8 cellular contexts compared by ENCODE assay signal in the genomic region with DNA sequence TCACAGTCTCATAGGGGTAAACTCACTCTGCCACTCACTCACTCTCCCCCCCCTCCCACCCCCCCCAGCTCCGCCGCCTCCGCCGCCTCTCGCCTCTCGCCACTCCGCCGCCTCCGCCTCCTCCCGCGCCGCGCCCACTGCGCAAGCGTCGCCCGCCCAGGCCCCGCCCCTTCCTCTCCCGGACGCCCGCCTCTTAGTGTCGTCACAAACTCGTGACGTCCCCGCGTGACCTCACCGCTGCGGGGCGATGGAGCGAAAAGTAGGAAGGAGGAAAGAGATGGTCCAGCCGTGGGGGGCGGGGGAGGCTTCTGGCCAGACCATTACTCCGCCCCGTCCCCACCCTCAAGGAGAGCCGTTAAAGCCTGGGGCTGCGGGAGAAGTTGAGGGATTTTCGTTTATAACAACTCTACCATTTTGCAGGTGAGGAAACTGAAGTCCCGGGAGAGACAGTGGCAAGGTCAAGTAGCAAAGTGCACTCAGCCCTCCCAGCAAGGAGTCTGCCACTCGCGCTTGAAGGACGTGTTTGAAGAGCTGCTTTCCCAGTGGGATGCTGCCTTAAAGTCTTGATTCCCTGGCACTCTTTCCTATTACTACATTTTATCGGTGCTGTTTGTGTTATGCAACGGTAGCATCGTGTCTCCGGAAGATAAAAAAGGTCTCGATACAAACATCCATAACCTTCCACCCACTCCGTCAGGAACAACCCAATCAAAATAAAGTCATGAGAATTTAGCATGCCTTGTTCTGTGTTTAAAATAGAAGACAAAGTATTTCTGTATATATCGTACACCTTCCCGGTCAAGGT. TPM values are rescaled to one million over a fixed set of nuclear protein-coding genes. Genes with fewer than 3 reads are reported as not detected.
DNase-seq lines count a peak whose midpoint lies in the region; ATAC-seq, FAIRE-seq and TF ChIP-seq lines count a peak whose summit lies in the region.

A gene (minus strand): TSS at position 29 of the 805 bp plus-strand sequence. CDS start 164 bp downstream, outside the sequence.

- H4K20me1 ChIP-seq in Karpas-422 (ENCODE audit: insufficient read depth, low read depth, low read length), result no peaks in the 10 kb centered on the region; the same call in 1 of the 2 replicates

- H2AFZ ChIP-seq in Karpas-422 (ENCODE audit: low read length), result peak within 1 kb of the TSS; percentile 57

- peaks cover 46% of the 10 kb centered on the region for H3K79me2 ChIP-seq in Karpas-422 (ENCODE audit: low read length)

- peak within 1 kb of the TSS; percentile 88 for H3K4me3 ChIP-seq in Karpas-422 (ENCODE audit: low read length)
- H3K4me3 ChIP-seq in esophagus muscularis mucosa, result peak within 1 kb of the TSS; percentile 82 to 100 (median 88)
- peak within 1 kb of the TSS; percentile 86 to 98 for H3K4me3 ChIP-seq in muscle layer of duodenum (ENCODE audit: low read depth in 1 of 2, low read length in 2 of 2)

- H3K36me3 Mint-ChIP-seq in activated T-cell treated with anti-CD3 and anti-CD28 coated beads, Interleukin-2, amount 50 U/mL, for 72 hours (ENCODE audit: insufficient read depth in 2 of 2), result peaks cover 2 to 3% of the 10 kb centered on the region in 2 donors

- peak within 1 kb of the TSS; percentile 96 to 99 for H3K4me3 Mint-ChIP-seq in activated T-cell treated with anti-CD3 and anti-CD28 coated beads, Interleukin-2, amount 50 U/mL, for 72 hours

- H3K27ac Mint-ChIP-seq in activated T-cell treated with anti-CD3 and anti-CD28 coated beads, Interleukin-2, amount 50 U/mL, for 72 hours, result peak within 1 kb of the TSS; percentile 95

- TF ChIP-seq EP300 in esophagus muscularis mucosa (IDR thresholded peaks at IDR 0.05), result no peak

- no peaks in the 10 kb centered on the region for H3K9me3 Mint-ChIP-seq in activated T-cell treated with anti-CD3 and anti-CD28 coated beads, Interleukin-2, amount 50 U/mL, for 72 hours

- peak; percentile 67 for TF ChIP-seq POLR2A in esophagus muscularis mucosa (IDR thresholded peaks at IDR 0.05; ENCODE audit: low read depth)

- H3K27ac ChIP-seq in Karpas-422 (ENCODE audit: low read length) (peak within 1 kb of the TSS; percentile 29; the same call in 1 of the 2 replicates), esophagus muscularis mucosa (replicated peaks in 1 of 4) (peak within 1 kb of the TSS; percentile 92 to 98 (median 97)), muscle layer of duodenum (ENCODE audit: low read length) (peak within 1 kb of the TSS; percentile 89)

- peaks cover 34% of the 10 kb centered on the region for H3K4me1 ChIP-seq in Karpas-422 (ENCODE audit: low read length)
- peaks cover 27 to 50% (median 44%) of the 10 kb centered on the region in 4 donors for H3K4me1 ChIP-seq in esophagus muscularis mucosa
- peaks cover 8 to 24% of the 10 kb centered on the region in 2 donors for H3K4me1 ChIP-seq in muscle layer of duodenum (ENCODE audit: control insufficient read depth in 1 of 2, insufficient read depth in 2 of 2, low read length in 2 of 2)

- H3K27me3 ChIP-seq in Karpas-422 (ENCODE audit: low read length) (no peaks in the 10 kb centered on the region), esophagus muscularis mucosa (no peaks in the 10 kb centered on the region), muscle layer of duodenum (ENCODE audit: low read depth, low read length) (no peaks in the 10 kb centered on the region)

- H3K4me1 Mint-ChIP-seq in activated T-cell treated with anti-CD3 and anti-CD28 coated beads, Interleukin-2, amount 50 U/mL, for 72 hours (ENCODE audit: low read depth), result peaks cover 51% of the 10 kb centered on the region

- no peaks in the 10 kb centered on the region for H3K27me3 Mint-ChIP-seq in activated T-cell treated with anti-CD3 and anti-CD28 coated beads, Interleukin-2, amount 50 U/mL, for 72 hours (ENCODE audit: low read depth)

- peak; percentile 81 for DNase-seq in DMS153 treated with DMSO at 0.1 percent for 48 hours (lab: John Stamatoyannopoulos, UW; ENCODE audit: unreplicated experiment)
- peak; percentile 99 for DNase-seq in Karpas-422
- peak; percentile 80 for DNase-seq in RCC 7860 (ENCODE audit: low spot score)
- DNase-seq in activated T-cell treated with anti-CD3 and anti-CD28 coated beads, Interleukin-2, amount 50 U/mL, for 72 hours, result peak; percentile 96 to 97
- DNase-seq in esophagus muscularis mucosa (ENCODE audit: extremely low spot score), result peak; percentile 99
- DNase-seq in stimulated activated CD8-positive, alpha-beta memory T cell treated with anti-CD3 and anti-CD28 coated beads, Interleukin-7, amount 100 ng/mL, for 24 hours (ENCODE audit: low read depth), result peak; percentile 96

- FAIRE-seq in RCC 7860 (lab: Jason Lieb, UNC), result no peak

- H3K9me2 ChIP-seq in Karpas-422 (replicated peaks; ENCODE audit: insufficient read depth, low read length), result no peaks in the 10 kb centered on the region

- WGBS in esophagus muscularis mucosa, result 5% methylated on average over 28 of the region's 49 CpGs

- ATAC-seq in GM21737 (IDR thresholded peaks at IDR 0.05; ENCODE audit: unreplicated experiment), result peak; percentile 73
- peak; percentile 87 to 94 for ATAC-seq in activated T-cell treated with anti-CD3 and anti-CD28 coated beads, Interleukin-2, amount 50 U/mL, for 72 hours (replicated peaks in 1 of 2)

- H3K4me2 ChIP-seq in Karpas-422 (ENCODE audit: low read depth, low read length, poor library complexity, severe bottlenecking), result peak within 1 kb of the TSS; percentile 86

- TF ChIP-seq CTCF in esophagus muscularis mucosa (IDR thresholded peaks at IDR 0.05), result no peak

- H3K9ac ChIP-seq in Karpas-422 (ENCODE audit: low read length), result peak within 1 kb of the TSS; percentile 85

- H3K36me3 ChIP-seq in Karpas-422 (ENCODE audit: insufficient read depth, low read length), result 0 out of 2 replicates have a peak, but pooled peaks cover 5% of the 10 kb centered on the region
- H3K36me3 ChIP-seq in esophagus muscularis mucosa, result no peaks in the 10 kb centered on the region
- no peaks in the 10 kb centered on the region for H3K36me3 ChIP-seq in muscle layer of duodenum (ENCODE audit: control insufficient read depth in 1 of 2, insufficient read depth in 2 of 2, low read length in 2 of 2)

- intact Hi-C loops in esophagus muscularis mucosa (cut with DNase I), result loop anchor here (5.0 kb wide), 1 partner anchor 60 kb away; a partner anchor contains a TSS

- H3K9me3 ChIP-seq in Karpas-422 (ENCODE audit: low read length) (no peaks in the 10 kb centered on the region), esophagus muscularis mucosa (no peaks in the 10 kb centered on the region), muscle layer of duodenum (ENCODE audit: control insufficient read depth in 1 of 2, low read length in 2 of 2) (no peaks in the 10 kb centered on the region)

RNA-seq across cellular contexts. Expression of the gene that starts here (rescaled TPM):
- total RNA-seq in Karpas-422 (2014; rRNA removed; shearing (Covaris generic); ENCODE audit: low replicate concordance), result 28.8 and 33.9 TPM in 2 replicates
- total RNA-seq in activated T-cell treated with anti-CD3 and anti-CD28 coated beads, Interleukin-2, amount 50 U/mL, for 72 hours, result 10 to 100 TPM; 68.8 to 78.8 TPM
- 100 to 1,000 TPM in 3 of 4 donors, 10 to 100 TPM in 1; 88.8 to 109 (median 104) TPM for total RNA-seq in esophagus muscularis mucosa

Comparison
In these comparisons a context has a peak if more than half of its experiments do, and no peak if none do; other contexts are left out.
1. Peak in every context shown above with its lines: DNase-seq, ATAC-seq, H3K4me3 ChIP-seq and H3K27ac ChIP-seq.
2. H3K27ac ChIP-seq: peak in every context shown above with its lines; median percentile 97 in esophagus muscularis mucosa; 89 in muscle layer of duodenum; 29 in Karpas-422.